ENCODE assay signal across 18 cellular contexts in the genomic region with DNA sequence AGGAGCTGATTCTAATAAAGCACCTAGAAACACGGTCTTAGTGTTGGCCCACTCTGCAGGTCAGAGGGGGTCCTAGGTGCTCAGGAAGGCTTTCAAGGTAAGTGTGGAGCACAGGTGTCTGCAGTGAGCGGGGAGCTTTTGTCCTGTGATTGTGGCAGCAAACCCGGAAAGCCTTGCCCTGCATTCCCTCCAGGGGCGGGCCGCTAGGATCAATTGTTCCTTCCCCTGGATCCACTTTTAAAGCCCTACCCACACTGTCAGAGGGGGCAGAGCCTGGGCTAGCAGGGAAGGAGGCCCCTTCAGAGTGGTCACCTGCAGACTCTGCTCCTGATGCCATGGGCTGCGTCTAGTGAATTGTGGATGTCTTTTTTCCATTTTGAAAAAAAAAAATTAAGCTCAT.
"Had no signal": no experiment of that assay in that cellular context is flagged by ENCODE, and none has a peak within 500 bp of the region (broad histone marks: within the 10 kb centered on the region; RNA-seq: fewer than 3 reads in every experiment).

No MANE protein-coding gene starts in this region.

- H3K4me1 ChIP-seq: body of pancreas had no signal

- H3K9me3 ChIP-seq: body of pancreas, stomach, testis, upper lobe of left lung had no signal

- FAIRE-seq: frontal cortex, TTC549 had no signal

- H3K36me3 ChIP-seq: upper lobe of left lung had no signal

- H3K27ac ChIP-seq: stomach, testis had no signal

- H3K27me3 ChIP-seq: body of pancreas, dorsolateral prefrontal cortex, stomach, testis, upper lobe of left lung had no signal

- H3K4me3 ChIP-seq: body of pancreas, stomach, testis, upper lobe of left lung had no signal

- DNase-seq: activated CD4-positive, alpha-beta memory T cell treated with anti-CD3 and anti-CD28 coated beads for 36 hours; activated CD4-positive, alpha-beta T cell treated with anti-CD3 and anti-CD28 coated beads for 36 hours; activated gamma-delta T cell treated with Interleukin-2 at 50 U/mL for 16 hours; activated naive CD8-positive, alpha-beta T cell treated with anti-CD3 and anti-CD28 coated beads for 36 hours; activated T-cell treated with anti-CD3 and anti-CD28 coated beads for 4 hours; amygdala; dorsolateral prefrontal cortex; immature natural killer cell; occipital lobe; posterior cingulate gyrus; stimulated activated CD4-positive, alpha-beta T cell treated with anti-CD3 and anti-CD28 coated beads, Interleukin-4, amount 100 ng/mL, for 24 hours; stomach; testis had no signal

- ATAC-seq: activated CD4-positive, alpha-beta T cell treated with anti-CD3 and anti-CD28 coated beads for 36 hours; body of pancreas; stimulated activated effector memory CD8-positive, alpha-beta T cell treated with anti-CD3 and anti-CD28 coated beads, Interleukin-12 subunit alpha, Interleukin-12 subunit beta, amount 100 ng/mL, for 72 hours had no signal
